Comparison of ENCODE assay signal across 12 cellular contexts in genomic region chr1:107499139-107499744, GRCh38.
A peak's percentile ranks its signal among the peaks of the same experiment; 100 is the strongest.
DNase-seq lines count a peak whose midpoint lies in the region; ATAC-seq lines count a peak whose summit lies in the region.
"Had no signal": no experiment of that assay in that cellular context is flagged by ENCODE, and none has a peak within 500 bp of the region (broad histone marks: within the 10 kb centered on the region; RNA-seq: fewer than 3 reads in every experiment).

No MANE protein-coding gene starts in this region.

- H3K27me3 Mint-ChIP-seq in IgD-negative memory B cell = no peaks in the 10 kb centered on the region

- no peaks in the 10 kb centered on the region for H3K36me3 Mint-ChIP-seq in IgD-negative memory B cell

- peak overlapping the region in 3 of 4 donors; percentile 68 to 76 (median 70) for H3K4me3 Mint-ChIP-seq in IgD-negative memory B cell
- H3K4me3 Mint-ChIP-seq: CD8-positive, alpha-beta memory T cell; T-helper 1 cell treated with Interleukin-12 subunit alpha and Interleukin-12 subunit beta and Interleukin-4 antibody, amounts not matched to agents 30 μg/mL and 1 μg/mL, for 36 hours had no signal

- H3K9me3 Mint-ChIP-seq in IgD-negative memory B cell = no peaks in the 10 kb centered on the region
- H3K9me3 Mint-ChIP-seq: CD8-positive, alpha-beta memory T cell; T-helper 1 cell treated with Interleukin-12 subunit alpha and Interleukin-12 subunit beta and Interleukin-4 antibody, amounts not matched to agents 30 μg/mL and 1 μg/mL, for 36 hours had no signal

- peaks cover 6 to 22% (median 15%) of the 10 kb centered on the region in 3 donors for H3K4me1 Mint-ChIP-seq in IgD-negative memory B cell

- ATAC-seq in GM18511 (IDR thresholded peaks at IDR 0.05; ENCODE audit: unreplicated experiment) (peak; percentile 97), GM19467 (IDR thresholded peaks at IDR 0.05; ENCODE audit: unreplicated experiment) (peak; percentile 90), HG02943 (IDR thresholded peaks at IDR 0.05; ENCODE audit: low read depth, unreplicated experiment) (peak; percentile 98)

- peak overlapping the region in 2 of 3 donors; percentile 60 to 74 for H3K27ac Mint-ChIP-seq in IgD-negative memory B cell
- H3K27ac Mint-ChIP-seq: CD8-positive, alpha-beta memory T cell; T-helper 1 cell treated with Interleukin-12 subunit alpha and Interleukin-12 subunit beta and Interleukin-4 antibody, amounts not matched to agents 30 μg/mL and 1 μg/mL, for 36 hours had no signal

- DNase-seq in KG1 (lab: John Stamatoyannopoulos, UW) (no peak), NCI-H510A (lab: John Stamatoyannopoulos, UW) (no peak), COLO829 (ENCODE audit: low spot score) (no peak)
- no peak for DNase-seq in activated CD4-positive, alpha-beta T cell treated with anti-CD3 and anti-CD28 coated beads, Interleukin-2, amount 50 U/mL, for 1 hour
- DNase-seq: CD8-positive, alpha-beta memory T cell; NCI-H526; stimulated activated naive CD4-positive, alpha-beta T cell treated with Interleukin-2 at 50 U/mL for 16 hours had no signal
